Comparison of ENCODE assay signal across 27 cellular contexts in the genomic region with DNA sequence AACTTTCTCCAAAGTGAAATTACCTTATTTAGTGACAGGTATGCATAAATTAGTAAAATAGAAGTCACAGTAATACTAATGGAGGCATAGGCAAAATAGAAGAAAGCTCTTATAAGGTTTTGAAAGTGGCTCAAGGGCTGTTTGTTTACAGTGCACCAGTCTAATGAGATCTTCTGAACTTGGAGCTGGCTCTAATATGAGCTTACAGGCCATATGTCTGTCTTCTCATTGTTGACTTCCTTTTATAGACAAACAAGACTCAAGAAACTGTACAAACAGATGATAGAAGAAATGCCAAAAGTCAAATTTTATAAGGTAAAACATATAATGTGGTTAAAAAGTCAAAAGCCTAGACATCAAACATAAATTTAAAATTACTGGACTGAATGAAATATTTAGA.
"Had no signal": no experiment of that assay in that cellular context is flagged by ENCODE, and none has a peak within 500 bp of the region (broad histone marks: within the 10 kb centered on the region; RNA-seq: fewer than 3 reads in every experiment).

No MANE protein-coding gene starts in this region.

- H3K4me1 Mint-ChIP-seq: nephron progenitor cell; neural crest cell; stimulated activated effector memory CD8-positive, alpha-beta T cell treated with anti-CD3 and anti-CD28 coated beads, Interleukin-12 subunit alpha, Interleukin-12 subunit beta, amount 100 ng/mL, for 72 hours; stimulated activated naive B cell treated with anti-CD40 and anti-IgM and Interleukin-4, amounts not matched to agents 10 μg/mL and 1 μg/mL and 100 μg/mL, for 72 hours had no signal

- H3K9me3 ChIP-seq: neutrophil, pancreas, prostate gland, right atrium auricular region, right lobe of liver, sigmoid colon, stomach, thoracic aorta, thyroid gland, tibial nerve, upper lobe of left lung, vagina had no signal

- H3K4me1 ChIP-seq: pancreas, prostate gland, right atrium auricular region, right lobe of liver, thyroid gland, tibial nerve, upper lobe of left lung, vagina had no signal

- H3K36me3 ChIP-seq: neutrophil, pancreas, prostate gland, right atrium auricular region, right lobe of liver, sigmoid colon, stomach, thoracic aorta, thyroid gland, tibial nerve, upper lobe of left lung, vagina had no signal

- H3K9me3 Mint-ChIP-seq: nephron progenitor cell; neural crest cell; stimulated activated naive B cell treated with anti-CD40 and anti-IgM and Interleukin-4, amounts not matched to agents 10 μg/mL and 1 μg/mL and 100 μg/mL, for 72 hours had no signal

- H3K36me3 Mint-ChIP-seq: natural killer cell treated with Interleukin-12 subunit alpha and Interleukin-12 subunit beta and Interleukin-15 and Interleukin-18, amount 100 ng/mL, for 72 hours; stimulated activated effector memory CD8-positive, alpha-beta T cell treated with anti-CD3 and anti-CD28 coated beads, Interleukin-12 subunit alpha, Interleukin-12 subunit beta, amount 100 ng/mL, for 72 hours; stimulated activated naive B cell treated with anti-CD40 and anti-IgM and Interleukin-4, amounts not matched to agents 10 μg/mL and 1 μg/mL and 100 μg/mL, for 72 hours had no signal

- H3K27me3 ChIP-seq: neutrophil, pancreas, right atrium auricular region, right lobe of liver, sigmoid colon, stomach, thyroid gland, tibial nerve, upper lobe of left lung, vagina had no signal

- DNase-seq: nephron progenitor cell; nucleus accumbens; pancreas; retina; right lobe of liver; sigmoid colon; small intestine; stimulated activated CD4-positive, alpha-beta T cell treated with anti-CD3 and anti-CD28 coated beads, Interleukin-15, amount 100 ng/mL, for 24 hours; stimulated activated CD4-positive, alpha-beta T cell treated with anti-CD3 and anti-CD28 coated beads, Interleukin-2, amount 100 ng/mL, for 24 hours; stimulated activated CD4-positive, alpha-beta T cell treated with anti-CD3 and anti-CD28 coated beads, Interleukin-2, amount 100 ng/mL, for 48 hours; stimulated activated CD4-positive, alpha-beta T cell treated with anti-CD3 and anti-CD28 coated beads, Interleukin-4, amount 100 ng/mL, for 24 hours; stimulated activated naive B cell treated with anti-CD40 and anti-IgM and Interleukin-4, amounts not matched to agents 10 μg/mL and 1 μg/mL and 100 μg/mL, for 72 hours; stimulated activated naive CD4-positive, alpha-beta T cell treated with Interleukin-2 at 50 U/mL for 16 hours; stomach; thyroid gland; trophoblast cell; upper lobe of left lung had no signal

- H3K4me3 Mint-ChIP-seq: natural killer cell treated with Interleukin-12 subunit alpha and Interleukin-12 subunit beta and Interleukin-15 and Interleukin-18, amount 100 ng/mL, for 72 hours; nephron progenitor cell; neural crest cell; stimulated activated effector memory CD8-positive, alpha-beta T cell treated with anti-CD3 and anti-CD28 coated beads, Interleukin-12 subunit alpha, Interleukin-12 subunit beta, amount 100 ng/mL, for 72 hours; stimulated activated naive B cell treated with anti-CD40 and anti-IgM and Interleukin-4, amounts not matched to agents 10 μg/mL and 1 μg/mL and 100 μg/mL, for 72 hours; stimulated activated naive CD8-positive, alpha-beta T cell treated with anti-CD3 and anti-CD28 coated beads, Interleukin-15, Interleukin-2, amounts not matched to agents 100 ng/mL and 50 ng/mL, for 24 hours had no signal

- H3K27me3 Mint-ChIP-seq: natural killer cell treated with Interleukin-12 subunit alpha and Interleukin-12 subunit beta and Interleukin-15 and Interleukin-18, amount 100 ng/mL, for 72 hours; stimulated activated naive B cell treated with anti-CD40 and anti-IgM and Interleukin-4, amounts not matched to agents 10 μg/mL and 1 μg/mL and 100 μg/mL, for 72 hours; stimulated activated naive CD8-positive, alpha-beta T cell treated with anti-CD3 and anti-CD28 coated beads, Interleukin-15, Interleukin-2, amounts not matched to agents 100 ng/mL and 50 ng/mL, for 24 hours had no signal

- H3K4me3 ChIP-seq: pancreas, prostate gland, right atrium auricular region, right lobe of liver, sigmoid colon, stomach, thoracic aorta, thyroid gland, tibial nerve, upper lobe of left lung, vagina had no signal

- H3K27ac ChIP-seq: neutrophil, pancreas, prostate gland, right atrium auricular region, right lobe of liver, sigmoid colon, stomach, thoracic aorta, thyroid gland, tibial nerve, upper lobe of left lung, vagina had no signal

- H3K27ac Mint-ChIP-seq: natural killer cell treated with Interleukin-12 subunit alpha and Interleukin-12 subunit beta and Interleukin-15 and Interleukin-18, amount 100 ng/mL, for 72 hours; nephron progenitor cell; stimulated activated effector memory CD8-positive, alpha-beta T cell treated with anti-CD3 and anti-CD28 coated beads, Interleukin-12 subunit alpha, Interleukin-12 subunit beta, amount 100 ng/mL, for 72 hours; stimulated activated naive B cell treated with anti-CD40 and anti-IgM and Interleukin-4, amounts not matched to agents 10 μg/mL and 1 μg/mL and 100 μg/mL, for 72 hours; stimulated activated naive CD8-positive, alpha-beta T cell treated with anti-CD3 and anti-CD28 coated beads, Interleukin-15, Interleukin-2, amounts not matched to agents 100 ng/mL and 50 ng/mL, for 24 hours had no signal

- ATAC-seq: natural killer cell treated with Interleukin-12 subunit alpha and Interleukin-12 subunit beta and Interleukin-15 and Interleukin-18, amount 100 ng/mL, for 72 hours; pancreas; right lobe of liver; stimulated activated effector memory CD8-positive, alpha-beta T cell treated with anti-CD3 and anti-CD28 coated beads, Interleukin-12 subunit alpha, Interleukin-12 subunit beta, amount 100 ng/mL, for 72 hours; stimulated activated naive B cell treated with anti-CD40 and anti-IgM and Interleukin-4, amounts not matched to agents 10 μg/mL and 1 μg/mL and 100 μg/mL, for 72 hours had no signal
